In the genomic region with DNA sequence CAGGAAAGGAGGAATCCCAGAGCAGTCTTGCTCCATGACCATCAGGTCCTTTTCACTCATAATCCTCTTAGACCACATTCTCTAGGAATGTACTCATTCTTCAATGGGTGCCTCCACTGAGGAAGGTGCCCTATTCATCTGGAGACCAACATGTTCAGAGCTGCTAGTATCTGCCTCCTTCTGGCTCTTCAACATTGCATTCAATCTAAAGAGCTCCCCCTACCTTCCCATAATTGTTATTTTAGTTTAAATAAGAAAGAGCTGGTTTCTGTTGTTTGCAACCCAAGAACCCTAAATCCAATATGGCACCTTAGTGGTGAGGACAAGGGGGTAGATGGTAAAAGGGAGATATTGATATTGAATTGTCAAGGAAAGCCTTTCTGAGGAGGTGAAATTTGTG, we compare ENCODE assay signal across 1 cellular context.
TF ChIP-seq lines count a peak whose summit lies in the region.

No MANE protein-coding gene starts in this region.

TF ChIP-seq in IMR-90, 13 proteins besides CTCF, POLR2A, EP300 and RAD21 (continued from another document):
- TF ChIP-seq, protein P1, sequence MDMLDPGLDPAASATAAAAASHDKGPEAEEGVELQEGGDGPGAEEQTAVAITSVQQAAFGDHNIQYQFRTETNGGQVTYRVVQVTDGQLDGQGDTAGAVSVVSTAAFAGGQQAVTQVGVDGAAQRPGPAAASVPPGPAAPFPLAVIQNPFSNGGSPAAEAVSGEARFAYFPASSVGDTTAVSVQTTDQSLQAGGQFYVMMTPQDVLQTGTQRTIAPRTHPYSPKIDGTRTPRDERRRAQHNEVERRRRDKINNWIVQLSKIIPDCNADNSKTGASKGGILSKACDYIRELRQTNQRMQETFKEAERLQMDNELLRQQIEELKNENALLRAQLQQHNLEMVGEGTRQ (IDR thresholded peaks at IDR 0.05; ENCODE audit: low read depth, low read length), result no peak
